1 cellular context compared by ENCODE assay signal in the genomic region with DNA sequence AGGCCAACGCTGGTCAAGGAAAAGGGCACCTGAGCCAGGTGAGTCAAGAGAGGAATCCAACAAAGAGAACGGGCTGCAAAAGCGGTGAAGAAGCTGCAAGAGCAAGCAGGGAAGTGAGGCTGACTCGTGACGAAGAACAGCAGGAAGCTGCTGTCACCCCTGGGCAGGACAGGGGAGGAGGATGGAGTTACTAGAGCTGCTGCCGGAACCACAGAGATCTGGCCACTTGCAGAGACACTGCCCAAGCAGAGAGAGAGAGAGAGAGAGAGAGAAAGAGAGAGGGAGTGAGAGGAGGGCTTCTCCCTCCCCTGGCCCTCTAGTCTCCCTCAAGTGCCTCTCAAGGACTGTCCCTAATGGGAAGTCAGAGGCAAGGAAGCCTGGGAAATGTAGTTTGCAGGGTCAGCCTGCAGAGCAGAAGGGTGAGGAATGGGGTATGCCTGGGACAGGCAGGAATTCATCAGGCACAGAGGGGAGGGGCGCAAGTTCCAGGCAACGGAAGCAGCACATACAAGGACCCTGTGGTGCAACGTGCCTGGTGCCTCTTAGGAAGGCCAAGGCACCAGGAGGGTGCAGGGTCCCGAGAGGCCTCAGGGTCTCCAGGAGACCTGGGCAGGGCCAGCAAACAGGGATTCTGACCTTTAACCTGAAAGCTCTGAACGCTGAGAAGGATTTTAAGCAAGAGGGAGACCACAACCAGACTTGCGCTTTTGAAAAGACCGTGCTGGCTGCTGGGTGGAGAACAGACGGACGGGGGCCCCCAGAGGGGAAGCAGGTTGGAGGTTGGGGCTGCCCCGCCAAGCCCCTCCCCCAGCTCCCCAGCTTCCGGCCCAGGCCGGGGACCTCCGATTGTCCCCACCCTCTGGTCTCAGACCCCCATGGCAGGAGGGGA.
TF ChIP-seq lines count a peak whose summit lies in the region.

No MANE protein-coding gene starts in this region.

TF ChIP-seq in HepG2, 621 proteins besides CTCF, POLR2A, EP300 and RAD21 (continued from another document and continues in another):
- TF ChIP-seq PAX8 (CRISPR knock-in tag; IDR thresholded peaks at IDR 0.05; ENCODE audit: borderline replicate concordance): 0 out of 2 replicates have a peak, but pooled peaks have one; percentile 51
- TF ChIP-seq, protein P1, sequence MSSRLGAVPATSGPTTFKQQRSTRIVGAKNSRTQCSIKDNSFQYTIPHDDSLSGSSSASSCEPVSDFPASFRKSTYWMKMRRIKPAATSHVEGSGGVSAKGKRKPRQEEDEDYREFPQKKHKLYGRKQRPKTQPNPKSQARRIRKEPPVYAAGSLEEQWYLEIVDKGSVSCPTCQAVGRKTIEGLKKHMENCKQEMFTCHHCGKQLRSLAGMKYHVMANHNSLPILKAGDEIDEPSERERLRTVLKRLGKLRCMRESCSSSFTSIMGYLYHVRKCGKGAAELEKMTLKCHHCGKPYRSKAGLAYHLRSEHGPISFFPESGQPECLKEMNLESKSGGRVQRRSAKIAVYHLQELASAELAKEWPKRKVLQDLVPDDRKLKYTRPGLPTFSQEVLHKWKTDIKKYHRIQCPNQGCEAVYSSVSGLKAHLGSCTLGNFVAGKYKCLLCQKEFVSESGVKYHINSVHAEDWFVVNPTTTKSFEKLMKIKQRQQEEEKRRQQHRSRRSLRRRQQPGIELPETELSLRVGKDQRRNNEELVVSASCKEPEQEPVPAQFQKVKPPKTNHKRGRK (CRISPR knock-in tag; IDR thresholded peaks at IDR 0.05): no peak; the same call in 1 of the 2 replicates
- no peak for TF ChIP-seq HHEX (CRISPR knock-in tag; IDR thresholded peaks at IDR 0.05)
- TF ChIP-seq ZNF713 (CRISPR knock-in tag; IDR thresholded peaks at IDR 0.05): peak; percentile 86
- 0 out of 2 replicates have a peak, but pooled peaks have one; percentile 32 for TF ChIP-seq HNF4G (IDR thresholded peaks at IDR 0.05; ENCODE audit: borderline replicate concordance, low read depth, low read length)
- no peak for TF ChIP-seq HNF4G (CRISPR knock-in tag; IDR thresholded peaks at IDR 0.05; ENCODE audit: borderline replicate concordance, low read depth)
- no peak for TF ChIP-seq XRCC5 (optimal IDR thresholded peaks at IDR 0.05; ENCODE audit: low read length)
- no peak for TF ChIP-seq HDAC6 (IDR thresholded peaks at IDR 0.05; ENCODE audit: low read depth, low read length)
- TF ChIP-seq, protein P2, sequence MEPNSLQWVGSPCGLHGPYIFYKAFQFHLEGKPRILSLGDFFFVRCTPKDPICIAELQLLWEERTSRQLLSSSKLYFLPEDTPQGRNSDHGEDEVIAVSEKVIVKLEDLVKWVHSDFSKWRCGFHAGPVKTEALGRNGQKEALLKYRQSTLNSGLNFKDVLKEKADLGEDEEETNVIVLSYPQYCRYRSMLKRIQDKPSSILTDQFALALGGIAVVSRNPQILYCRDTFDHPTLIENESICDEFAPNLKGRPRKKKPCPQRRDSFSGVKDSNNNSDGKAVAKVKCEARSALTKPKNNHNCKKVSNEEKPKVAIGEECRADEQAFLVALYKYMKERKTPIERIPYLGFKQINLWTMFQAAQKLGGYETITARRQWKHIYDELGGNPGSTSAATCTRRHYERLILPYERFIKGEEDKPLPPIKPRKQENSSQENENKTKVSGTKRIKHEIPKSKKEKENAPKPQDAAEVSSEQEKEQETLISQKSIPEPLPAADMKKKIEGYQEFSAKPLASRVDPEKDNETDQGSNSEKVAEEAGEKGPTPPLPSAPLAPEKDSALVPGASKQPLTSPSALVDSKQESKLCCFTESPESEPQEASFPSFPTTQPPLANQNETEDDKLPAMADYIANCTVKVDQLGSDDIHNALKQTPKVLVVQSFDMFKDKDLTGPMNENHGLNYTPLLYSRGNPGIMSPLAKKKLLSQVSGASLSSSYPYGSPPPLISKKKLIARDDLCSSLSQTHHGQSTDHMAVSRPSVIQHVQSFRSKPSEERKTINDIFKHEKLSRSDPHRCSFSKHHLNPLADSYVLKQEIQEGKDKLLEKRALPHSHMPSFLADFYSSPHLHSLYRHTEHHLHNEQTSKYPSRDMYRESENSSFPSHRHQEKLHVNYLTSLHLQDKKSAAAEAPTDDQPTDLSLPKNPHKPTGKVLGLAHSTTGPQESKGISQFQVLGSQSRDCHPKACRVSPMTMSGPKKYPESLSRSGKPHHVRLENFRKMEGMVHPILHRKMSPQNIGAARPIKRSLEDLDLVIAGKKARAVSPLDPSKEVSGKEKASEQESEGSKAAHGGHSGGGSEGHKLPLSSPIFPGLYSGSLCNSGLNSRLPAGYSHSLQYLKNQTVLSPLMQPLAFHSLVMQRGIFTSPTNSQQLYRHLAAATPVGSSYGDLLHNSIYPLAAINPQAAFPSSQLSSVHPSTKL (CRISPR knock-in tag; IDR thresholded peaks at IDR 0.05): peak; percentile 68
- no peak for TF ChIP-seq RNF2 (conservative IDR thresholded peaks at IDR 0.05; ENCODE audit: low read depth)
- TF ChIP-seq SNAPC2 (CRISPR knock-in tag; IDR thresholded peaks at IDR 0.05): no peak
- no peak for TF ChIP-seq GTF2F1 (IDR thresholded peaks at IDR 0.05; ENCODE audit: low read length)
- TF ChIP-seq, protein P3, sequence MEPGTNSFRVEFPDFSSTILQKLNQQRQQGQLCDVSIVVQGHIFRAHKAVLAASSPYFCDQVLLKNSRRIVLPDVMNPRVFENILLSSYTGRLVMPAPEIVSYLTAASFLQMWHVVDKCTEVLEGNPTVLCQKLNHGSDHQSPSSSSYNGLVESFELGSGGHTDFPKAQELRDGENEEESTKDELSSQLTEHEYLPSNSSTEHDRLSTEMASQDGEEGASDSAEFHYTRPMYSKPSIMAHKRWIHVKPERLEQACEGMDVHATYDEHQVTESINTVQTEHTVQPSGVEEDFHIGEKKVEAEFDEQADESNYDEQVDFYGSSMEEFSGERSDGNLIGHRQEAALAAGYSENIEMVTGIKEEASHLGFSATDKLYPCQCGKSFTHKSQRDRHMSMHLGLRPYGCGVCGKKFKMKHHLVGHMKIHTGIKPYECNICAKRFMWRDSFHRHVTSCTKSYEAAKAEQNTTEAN (CRISPR knock-in tag; conservative IDR thresholded peaks at IDR 0.05): no peak
- TF ChIP-seq, protein P4, sequence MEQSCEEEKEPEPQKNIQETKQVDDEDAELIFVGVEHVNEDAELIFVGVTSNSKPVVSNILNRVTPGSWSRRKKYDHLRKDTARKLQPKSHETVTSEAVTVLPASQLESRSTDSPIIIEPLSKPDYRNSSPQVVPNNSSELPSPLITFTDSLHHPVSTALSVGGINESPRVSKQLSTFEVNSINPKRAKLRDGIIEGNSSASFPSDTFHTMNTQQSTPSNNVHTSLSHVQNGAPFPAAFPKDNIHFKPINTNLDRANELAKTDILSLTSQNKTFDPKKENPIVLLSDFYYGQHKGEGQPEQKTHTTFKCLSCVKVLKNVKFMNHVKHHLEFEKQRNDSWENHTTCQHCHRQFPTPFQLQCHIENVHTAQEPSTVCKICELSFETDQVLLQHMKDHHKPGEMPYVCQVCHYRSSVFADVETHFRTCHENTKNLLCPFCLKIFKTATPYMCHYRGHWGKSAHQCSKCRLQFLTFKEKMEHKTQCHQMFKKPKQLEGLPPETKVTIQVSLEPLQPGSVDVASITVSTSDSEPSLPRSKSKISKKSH (CRISPR knock-in tag; IDR thresholded peaks at IDR 0.05; ENCODE audit: borderline replicate concordance): no peak
- TF ChIP-seq PCBP1 (IDR thresholded peaks at IDR 0.05; ENCODE audit: borderline replicate concordance, low read depth, low read length): no peak
- TF ChIP-seq, protein P5, sequence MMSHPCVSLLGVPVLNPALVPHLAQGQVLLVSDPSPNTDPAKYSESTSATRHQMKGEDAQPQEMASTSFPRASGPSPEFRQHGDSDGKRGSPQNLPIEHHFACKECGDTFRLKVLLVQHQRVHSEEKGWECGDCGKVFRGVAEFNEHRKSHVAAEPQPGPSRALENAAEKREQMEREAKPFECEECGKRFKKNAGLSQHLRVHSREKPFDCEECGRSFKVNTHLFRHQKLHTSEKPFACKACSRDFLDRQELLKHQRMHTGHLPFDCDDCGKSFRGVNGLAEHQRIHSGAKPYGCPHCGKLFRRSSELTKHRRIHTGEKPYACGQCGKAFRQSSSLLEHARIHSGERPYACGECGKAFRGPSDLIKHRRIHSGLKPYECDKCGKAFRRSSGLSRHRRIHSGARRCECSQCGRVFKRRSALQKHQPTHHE (CRISPR knock-in tag; IDR thresholded peaks at IDR 0.05; ENCODE audit: borderline replicate concordance): no peak
- 0 out of 2 replicates have a peak, but pooled peaks have one; percentile 9 for TF ChIP-seq NPAS2 (CRISPR knock-in tag; IDR thresholded peaks at IDR 0.05; ENCODE audit: borderline replicate concordance)
- TF ChIP-seq SATB2 (CRISPR knock-in tag; IDR thresholded peaks at IDR 0.05): no peak
- TF ChIP-seq ZNF891 (CRISPR knock-in tag; IDR thresholded peaks at IDR 0.05): no peak
- TF ChIP-seq ZBTB7B (CRISPR knock-in tag; IDR thresholded peaks at IDR 0.05): peak; percentile 89
- TF ChIP-seq KAT7 (CRISPR knock-in tag; IDR thresholded peaks at IDR 0.05; ENCODE audit: borderline replicate concordance): peak; percentile 59; the same call in 1 of the 2 replicates
- 0 out of 2 replicates have a peak, but pooled peaks have one; percentile 15 for TF ChIP-seq SALL2 (CRISPR knock-in tag; IDR thresholded peaks at IDR 0.05)
- TF ChIP-seq, protein P6, sequence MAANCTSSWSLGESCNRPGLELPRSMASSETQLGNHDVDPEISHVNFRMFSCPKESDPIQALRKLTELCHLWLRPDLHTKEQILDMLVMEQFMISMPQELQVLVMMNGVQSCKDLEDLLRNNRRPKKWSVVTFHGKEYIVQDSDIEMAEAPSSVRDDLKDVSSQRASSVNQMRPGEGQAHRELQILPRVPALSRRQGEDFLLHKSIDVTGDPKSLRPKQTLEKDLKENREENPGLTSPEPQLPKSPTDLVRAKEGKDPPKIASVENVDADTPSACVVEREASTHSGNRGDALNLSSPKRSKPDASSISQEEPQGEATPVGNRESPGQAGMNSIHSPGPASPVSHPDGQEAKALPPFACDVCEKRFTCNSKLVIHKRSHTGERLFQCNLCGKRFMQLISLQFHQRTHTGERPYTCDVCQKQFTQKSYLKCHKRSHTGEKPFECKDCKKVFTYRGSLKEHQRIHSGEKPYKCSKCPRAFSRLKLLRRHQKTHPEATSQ (CRISPR knock-in tag; IDR thresholded peaks at IDR 0.05; ENCODE audit: borderline replicate concordance): no peak
- TF ChIP-seq POLR2AphosphoS2 (IDR thresholded peaks at IDR 0.05; ENCODE audit: low read depth, low read length): no peak
- TF ChIP-seq, protein P7, sequence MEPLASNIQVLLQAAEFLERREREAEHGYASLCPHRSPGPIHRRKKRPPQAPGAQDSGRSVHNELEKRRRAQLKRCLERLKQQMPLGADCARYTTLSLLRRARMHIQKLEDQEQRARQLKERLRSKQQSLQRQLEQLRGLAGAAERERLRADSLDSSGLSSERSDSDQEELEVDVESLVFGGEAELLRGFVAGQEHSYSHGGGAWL (CRISPR knock-in tag; IDR thresholded peaks at IDR 0.05): peak; percentile 24; the same call in 1 of the 2 replicates
- TF ChIP-seq TBX3 (IDR thresholded peaks at IDR 0.05; ENCODE audit: borderline replicate concordance): no peak
- no peak for TF ChIP-seq MXI1 (IDR thresholded peaks at IDR 0.05; ENCODE audit: borderline replicate concordance, low read depth, low read length)
- TF ChIP-seq, protein P8, sequence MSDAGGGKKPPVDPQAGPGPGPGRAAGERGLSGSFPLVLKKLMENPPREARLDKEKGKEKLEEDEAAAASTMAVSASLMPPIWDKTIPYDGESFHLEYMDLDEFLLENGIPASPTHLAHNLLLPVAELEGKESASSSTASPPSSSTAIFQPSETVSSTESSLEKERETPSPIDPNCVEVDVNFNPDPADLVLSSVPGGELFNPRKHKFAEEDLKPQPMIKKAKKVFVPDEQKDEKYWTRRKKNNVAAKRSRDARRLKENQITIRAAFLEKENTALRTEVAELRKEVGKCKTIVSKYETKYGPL (CRISPR knock-in tag; IDR thresholded peaks at IDR 0.05): no peak
- TF ChIP-seq MBNL3 (CRISPR knock-in tag; conservative IDR thresholded peaks at IDR 0.05): no peak
- TF ChIP-seq, protein P9, sequence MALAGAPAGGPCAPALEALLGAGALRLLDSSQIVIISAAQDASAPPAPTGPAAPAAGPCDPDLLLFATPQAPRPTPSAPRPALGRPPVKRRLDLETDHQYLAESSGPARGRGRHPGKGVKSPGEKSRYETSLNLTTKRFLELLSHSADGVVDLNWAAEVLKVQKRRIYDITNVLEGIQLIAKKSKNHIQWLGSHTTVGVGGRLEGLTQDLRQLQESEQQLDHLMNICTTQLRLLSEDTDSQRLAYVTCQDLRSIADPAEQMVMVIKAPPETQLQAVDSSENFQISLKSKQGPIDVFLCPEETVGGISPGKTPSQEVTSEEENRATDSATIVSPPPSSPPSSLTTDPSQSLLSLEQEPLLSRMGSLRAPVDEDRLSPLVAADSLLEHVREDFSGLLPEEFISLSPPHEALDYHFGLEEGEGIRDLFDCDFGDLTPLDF (CRISPR knock-in tag; IDR thresholded peaks at IDR 0.05): no peak
- peak; percentile 74; the same call in 1 of the 2 replicates for TF ChIP-seq RCOR2 (CRISPR knock-in tag; IDR thresholded peaks at IDR 0.05)
- no peak for TF ChIP-seq DPF2 (CRISPR knock-in tag; IDR thresholded peaks at IDR 0.05; ENCODE audit: borderline replicate concordance, low read depth)
- TF ChIP-seq, protein P10, sequence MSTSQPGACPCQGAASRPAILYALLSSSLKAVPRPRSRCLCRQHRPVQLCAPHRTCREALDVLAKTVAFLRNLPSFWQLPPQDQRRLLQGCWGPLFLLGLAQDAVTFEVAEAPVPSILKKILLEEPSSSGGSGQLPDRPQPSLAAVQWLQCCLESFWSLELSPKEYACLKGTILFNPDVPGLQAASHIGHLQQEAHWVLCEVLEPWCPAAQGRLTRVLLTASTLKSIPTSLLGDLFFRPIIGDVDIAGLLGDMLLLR (CRISPR knock-in tag; IDR thresholded peaks at IDR 0.05): 0 out of 2 replicates have a peak, but pooled peaks have one; percentile 43
- TF ChIP-seq ZNF33B (CRISPR knock-in tag; IDR thresholded peaks at IDR 0.05): no peak
- TF ChIP-seq ZNF282 (IDR thresholded peaks at IDR 0.05; ENCODE audit: partially characterized antibody): no peak
- no peak for TF ChIP-seq ARNT2 (CRISPR knock-in tag; IDR thresholded peaks at IDR 0.05; ENCODE audit: low read depth)
- TF ChIP-seq ATF7-NPFF (CRISPR knock-in tag; IDR thresholded peaks at IDR 0.05; ENCODE audit: low read depth): peak; percentile 58; the same call in 1 of the 2 replicates
- TF ChIP-seq, protein P11, sequence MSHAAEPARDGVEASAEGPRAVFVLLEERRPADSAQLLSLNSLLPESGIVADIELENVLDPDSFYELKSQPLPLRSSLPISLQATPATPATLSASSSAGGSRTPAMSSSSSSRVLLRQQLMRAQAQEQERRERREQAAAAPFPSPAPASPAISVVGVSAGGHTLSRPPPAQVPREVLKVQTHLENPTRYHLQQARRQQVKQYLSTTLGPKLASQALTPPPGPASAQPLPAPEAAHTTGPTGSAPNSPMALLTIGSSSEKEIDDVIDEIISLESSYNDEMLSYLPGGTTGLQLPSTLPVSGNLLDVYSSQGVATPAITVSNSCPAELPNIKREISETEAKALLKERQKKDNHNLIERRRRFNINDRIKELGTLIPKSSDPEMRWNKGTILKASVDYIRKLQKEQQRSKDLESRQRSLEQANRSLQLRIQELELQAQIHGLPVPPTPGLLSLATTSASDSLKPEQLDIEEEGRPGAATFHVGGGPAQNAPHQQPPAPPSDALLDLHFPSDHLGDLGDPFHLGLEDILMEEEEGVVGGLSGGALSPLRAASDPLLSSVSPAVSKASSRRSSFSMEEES (CRISPR knock-in tag; IDR thresholded peaks at IDR 0.05): peak; percentile 45; the same call in 1 of the 2 replicates
- TF ChIP-seq SETDB1 (CRISPR knock-in tag; IDR thresholded peaks at IDR 0.05; ENCODE audit: borderline replicate concordance): no peak
- no peak for TF ChIP-seq MAFF (IDR thresholded peaks at IDR 0.05; ENCODE audit: low read depth, low read length)
- TF ChIP-seq RXRA (CRISPR knock-in tag; IDR thresholded peaks at IDR 0.05): peak; percentile 84
- TF ChIP-seq ZNF883 (CRISPR knock-in tag; IDR thresholded peaks at IDR 0.05; ENCODE audit: not compliant biosample characterization): peak; percentile 79
- TF ChIP-seq ZSCAN31 (CRISPR knock-in tag; IDR thresholded peaks at IDR 0.05; ENCODE audit: low read depth): peak; percentile 18; the same call in 1 of the 2 replicates
- TF ChIP-seq SMARCC2 (IDR thresholded peaks at IDR 0.05): no peak
- TF ChIP-seq HNRNPK (IDR thresholded peaks at IDR 0.05; ENCODE audit: low read depth, low read length, poor library complexity, severe bottlenecking): no peak
